Comparison of ENCODE assay signal across 24 cellular contexts in the genomic region with DNA sequence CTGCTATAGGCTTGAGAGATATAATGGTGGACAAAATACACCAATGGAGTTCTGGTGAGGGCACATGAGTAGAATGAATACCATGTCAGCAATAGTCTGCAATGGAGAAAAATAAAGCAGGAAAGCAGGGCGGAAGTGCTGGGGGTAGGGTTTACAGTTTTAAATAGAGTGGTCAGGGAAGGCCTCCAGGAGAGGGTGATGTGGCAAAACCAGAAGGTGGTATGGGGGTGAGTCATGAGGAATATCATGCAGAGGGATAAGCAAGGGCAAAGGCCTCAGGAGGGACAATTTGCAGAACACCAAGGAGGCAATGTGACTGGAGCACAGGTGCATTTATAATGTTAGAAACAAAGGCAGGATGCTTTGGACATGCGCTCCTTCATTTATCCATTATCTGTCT.
A peak's percentile ranks its signal among the peaks of the same experiment; 100 is the strongest.
DNase-seq lines count a peak whose midpoint lies in the region; ATAC-seq and FAIRE-seq lines count a peak whose summit lies in the region.
"Had no signal": no experiment of that assay in that cellular context is flagged by ENCODE, and none has a peak within 500 bp of the region (broad histone marks: within the 10 kb centered on the region; RNA-seq: fewer than 3 reads in every experiment).

No MANE protein-coding gene starts in this region.

- POLR2A ChIA-PET in activated CD8-positive, alpha-beta T cell treated with anti-CD3 and anti-CD28 coated beads, Interleukin-2, amount 10 ng/mL, durations not matched to agents 7 days and 5 days (lab: Charles Lee) = no interaction called here

- CTCF ChIA-PET in activated CD8-positive, alpha-beta T cell treated with anti-CD3 and anti-CD28 coated beads, Interleukin-2, amount 10 ng/mL, durations not matched to agents 7 days and 5 days (lab: Charles Lee) = no interaction called here

- H3K27ac Mint-ChIP-seq in activated CD8-positive, alpha-beta T cell treated with anti-CD3 and anti-CD28 coated beads, Interleukin-2, amount 10 ng/mL, durations not matched to agents 7 days and 5 days = no peak overlapping the region
- H3K27ac Mint-ChIP-seq: nephron progenitor cell; stimulated activated naive CD8-positive, alpha-beta T cell treated with anti-CD3 and anti-CD28 coated beads, Interleukin-15, Interleukin-2, amounts not matched to agents 100 ng/mL and 50 ng/mL, for 24 hours; T-cell had no signal

- no peaks in the 10 kb centered on the region for H3K27me3 Mint-ChIP-seq in activated CD8-positive, alpha-beta T cell treated with anti-CD3 and anti-CD28 coated beads, Interleukin-2, amount 10 ng/mL, durations not matched to agents 7 days and 5 days (ENCODE audit: low read depth)
- H3K27me3 Mint-ChIP-seq: stimulated activated naive CD8-positive, alpha-beta T cell treated with anti-CD3 and anti-CD28 coated beads, Interleukin-15, Interleukin-2, amounts not matched to agents 100 ng/mL and 50 ng/mL, for 24 hours; T-cell had no signal

- peaks cover 13% of the 10 kb centered on the region for H3K36me3 Mint-ChIP-seq in activated CD8-positive, alpha-beta T cell treated with anti-CD3 and anti-CD28 coated beads, Interleukin-2, amount 10 ng/mL, durations not matched to agents 7 days and 5 days (ENCODE audit: low read depth)

- DNase-seq in H4 (ENCODE audit: low spot score) = peak; percentile 36
- DNase-seq in RCC 7860 (ENCODE audit: low spot score) = peak; percentile 52
- peak; percentile 2 for DNase-seq in dermis blood vessel endothelial cell
- peak; percentile 82 for DNase-seq in myocyte (ENCODE audit: low read depth)
- no peak for DNase-seq in NCI-H2107 (lab: John Stamatoyannopoulos, UW)
- no peak for DNase-seq in NCI-H1048 (lab: John Stamatoyannopoulos, UW)
- no peak for DNase-seq in AG08395 (ENCODE audit: low spot score)
- no peak for DNase-seq in activated CD8-positive, alpha-beta T cell treated with anti-CD3 and anti-CD28 coated beads, Interleukin-2, amount 10 ng/mL, durations not matched to agents 7 days and 5 days
- DNase-seq: activated effector memory CD4-positive, alpha-beta T cell treated with anti-CD3 and anti-CD28 coated beads, Interleukin-2, amount 50 U/mL, for 16 hours; adrenal gland; Caco-2; cerebellar nuclear complex; effector memory CD4-positive, alpha-beta T cell; H9; KG1; kidney; NCI-H1092 treated with DMSO at 0.1 percent for 48 hours; NCI-H2081; NCI-H510A; nephron progenitor cell; Right ventricle myocardium superior; T-cell; WERI-Rb-1 had no signal

- peaks cover 1% of the 10 kb centered on the region for H3K4me1 Mint-ChIP-seq in activated CD8-positive, alpha-beta T cell treated with anti-CD3 and anti-CD28 coated beads, Interleukin-2, amount 10 ng/mL, durations not matched to agents 7 days and 5 days (ENCODE audit: low read depth)
- H3K4me1 Mint-ChIP-seq: nephron progenitor cell, T-cell had no signal

- peak; percentile 80 for FAIRE-seq in RCC 7860 (lab: Jason Lieb, UNC)

- no peak overlapping the region for H3K4me3 Mint-ChIP-seq in activated CD8-positive, alpha-beta T cell treated with anti-CD3 and anti-CD28 coated beads, Interleukin-2, amount 10 ng/mL, durations not matched to agents 7 days and 5 days
- H3K4me3 Mint-ChIP-seq: H9; nephron progenitor cell; stimulated activated naive CD8-positive, alpha-beta T cell treated with anti-CD3 and anti-CD28 coated beads, Interleukin-15, Interleukin-2, amounts not matched to agents 100 ng/mL and 50 ng/mL, for 24 hours; T-cell had no signal

- H3K9me3 Mint-ChIP-seq in activated CD8-positive, alpha-beta T cell treated with anti-CD3 and anti-CD28 coated beads, Interleukin-2, amount 10 ng/mL, durations not matched to agents 7 days and 5 days (ENCODE audit: insufficient read depth) = peaks cover 1% of the 10 kb centered on the region

- no peak for ATAC-seq in activated CD8-positive, alpha-beta T cell treated with anti-CD3 and anti-CD28 coated beads, Interleukin-2, amount 10 ng/mL, durations not matched to agents 7 days and 5 days
- ATAC-seq: T-cell had no signal

Comparison
In these comparisons a context has a peak if more than half of its experiments do, and no peak if none do; other contexts are left out.
1. DNase-seq: peak in H4 (single experiment), RCC 7860 (single experiment), dermis blood vessel endothelial cell (single experiment) and myocyte (single experiment); none in NCI-H2107 (single experiment), NCI-H1048 (single experiment), AG08395 (single experiment) and activated CD8-positive, alpha-beta T cell treated with anti-CD3 and anti-CD28 coated beads, Interleukin-2, amount 10 ng/mL, durations not matched to agents 7 days and 5 days (single experiment).